10 cellular contexts compared by ENCODE assay signal in the genomic region with DNA sequence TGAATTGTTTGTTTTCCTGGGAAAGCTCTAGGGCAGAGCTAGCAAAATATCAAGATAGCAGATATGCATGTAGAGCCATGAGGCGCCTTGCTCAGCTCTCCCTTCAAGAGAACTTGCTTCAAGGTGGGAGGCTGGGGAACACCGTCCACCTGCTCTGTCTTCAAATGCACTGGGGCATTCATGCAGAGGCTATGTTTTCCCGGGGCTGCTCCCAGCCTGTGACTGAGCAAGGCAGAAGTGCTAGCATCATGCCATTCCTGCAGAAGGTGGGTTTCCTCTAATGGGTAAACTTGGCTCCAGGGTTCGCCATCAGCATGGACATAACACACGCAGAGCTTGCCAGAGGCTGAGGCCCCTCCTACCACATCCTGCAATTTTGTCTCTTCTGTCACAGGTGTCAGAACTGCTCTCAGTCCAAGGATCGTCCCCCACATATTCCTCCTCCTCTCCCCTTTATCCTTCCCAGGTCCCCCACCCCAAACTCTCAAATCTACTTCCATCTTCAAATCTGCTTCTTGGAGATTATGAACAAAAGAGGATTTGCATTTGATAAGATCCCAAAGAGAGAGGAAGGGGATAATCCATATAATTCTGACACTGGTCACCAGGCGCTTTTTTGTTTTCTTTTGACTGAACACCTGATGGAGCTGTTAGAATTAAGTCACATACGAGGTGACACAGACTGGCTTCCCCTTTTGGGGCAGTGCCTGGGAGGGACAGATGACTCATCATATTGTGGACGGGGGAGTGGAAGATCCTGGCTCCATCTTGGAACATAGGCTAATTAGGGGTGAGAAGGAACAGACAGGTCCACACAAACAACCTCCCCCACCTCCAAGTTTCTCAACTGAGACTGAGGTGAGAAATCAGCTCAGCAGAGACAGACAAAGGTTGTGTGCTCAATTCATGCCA.
DNase-seq lines count a peak whose midpoint lies in the region; ATAC-seq and TF ChIP-seq lines count a peak whose summit lies in the region.
"Had no signal": no experiment of that assay in that cellular context is flagged by ENCODE, and none has a peak within 500 bp of the region (broad histone marks: within the 10 kb centered on the region; RNA-seq: fewer than 3 reads in every experiment).

No MANE protein-coding gene starts in this region.

- no peak overlapping the region for H3K23ac ChIP-seq in IMR-90 (ENCODE audit: low read depth, low read length)

- H3K27me3 Mint-ChIP-seq in CD4-positive, alpha-beta T cell, result no peaks in the 10 kb centered on the region

- dilution Hi-C loops in IMR-90 (cut with HindIII; ENCODE audit: low sequenced_read_pairs, unreplicated experiment), result no loop called here

- H2BK20ac ChIP-seq in IMR-90 (ENCODE audit: low read depth, low read length), result no peak overlapping the region

- H3K4me3 ChIP-seq in IMR-90 (ENCODE audit: insufficient read depth, low read depth, low read length) (no peak overlapping the region), SU-DHL-6 (ENCODE audit: insufficient read depth, low read length, poor library complexity, severe bottlenecking) (no peak overlapping the region), spleen (no peak overlapping the region)
- H3K4me3 ChIP-seq: body of pancreas had no signal

- 85% methylated on average over 3 of the region's 9 CpGs; no CpG with 5 or more reads in 1 of the 2 experiments for WGBS in IMR-90 (ENCODE audit: extremely low coverage in 2 of 2, insufficient read length in 1 of 2), 2 experiments
- WGBS in spleen, 5 donors, result 40 to 50% (median 43%) methylated on average over 9 of the region's 9 CpGs

- no peaks in the 10 kb centered on the region for H3K36me3 ChIP-seq in IMR-90 (ENCODE audit: control insufficient read depth, insufficient read depth, low read length)
- H3K36me3 ChIP-seq in SU-DHL-6 (ENCODE audit: low read length), result no peaks in the 10 kb centered on the region
- H3K36me3 ChIP-seq in spleen, result no peaks in the 10 kb centered on the region

- H3K9ac ChIP-seq in IMR-90 (ENCODE audit: low read depth, low read length) (no peak overlapping the region), SU-DHL-6 (ENCODE audit: low read length) (no peak overlapping the region)

- H3K27ac Mint-ChIP-seq in CD4-positive, alpha-beta T cell, result no peak overlapping the region

- H4K8ac ChIP-seq in IMR-90 (ENCODE audit: low read depth in 2 of 2, low read length in 2 of 2), result no peak overlapping the region

- H3K79me1 ChIP-seq in IMR-90 (ENCODE audit: low read depth in 1 of 2, low read length in 2 of 2), result no peaks in the 10 kb centered on the region

- no peak for TF ChIP-seq POLR2A in IMR-90 (IDR thresholded peaks at IDR 0.05; ENCODE audit: low read depth, low read length)
- no peak for TF ChIP-seq POLR2A in spleen (IDR thresholded peaks at IDR 0.05)

- H3K27ac ChIP-seq in IMR-90 (ENCODE audit: insufficient read depth, low read length) (no peak overlapping the region), SU-DHL-6 (ENCODE audit: low read depth, low read length) (no peak overlapping the region), spleen (peak overlapping the region in 6 of 8 donors; percentile 32 to 84 (median 58))
- no peak overlapping the region for H3K27ac ChIP-seq in CD4-positive, alpha-beta T cell (ENCODE audit: low read depth, low read length)
- H3K27ac ChIP-seq: body of pancreas had no signal

- CTCF ChIA-PET in IMR-90 (lab: Yijun Ruan, JAX), result no interaction called here
- CTCF ChIA-PET in CD4-positive, alpha-beta T cell (lab: Charles Lee), result no interaction called here

- H3K4me1 ChIP-seq in IMR-90 (ENCODE audit: control insufficient read depth, insufficient read depth, low read length), result no peaks in the 10 kb centered on the region
- peaks cover 0 to 13% (median 0%) of the 10 kb centered on the region in 6 donors for H3K4me1 ChIP-seq in spleen
- H3K4me1 ChIP-seq: body of pancreas had no signal

- no TSS peak for BruUV-seq in IMR-90 (replicated peaks; lab: Mats Ljungman, UMichigan)

- H3K9me1 ChIP-seq in IMR-90 (ENCODE audit: insufficient read depth, low read length), result no peaks in the 10 kb centered on the region

- in situ Hi-C loops in IMR-90 (cut with MboI; ENCODE audit: low sequenced_read_pairs), result no loop called here

- H3K9me3 ChIP-seq in IMR-90 (ENCODE audit: control insufficient read depth, insufficient read depth, low read length) (no peaks in the 10 kb centered on the region), SU-DHL-6 (ENCODE audit: insufficient read depth, low read length) (no peaks in the 10 kb centered on the region), spleen (no peaks in the 10 kb centered on the region)
- no peaks in the 10 kb centered on the region for H3K9me3 ChIP-seq in CD4-positive, alpha-beta T cell (ENCODE audit: control insufficient read depth, low read length)
- H3K9me3 ChIP-seq: body of pancreas had no signal

- no peak overlapping the region for H2AFZ ChIP-seq in IMR-90 (replicated peaks; ENCODE audit: low read length, poor library complexity)
- H2AFZ ChIP-seq in SU-DHL-6 (ENCODE audit: low read depth, low read length, severe bottlenecking), result peak overlapping the region; percentile 6

- no peaks in the 10 kb centered on the region for H3K79me2 ChIP-seq in SU-DHL-6 (ENCODE audit: insufficient read depth, low read length)

- H4K91ac ChIP-seq in IMR-90 (ENCODE audit: insufficient read depth, low read depth, low read length), result no peak overlapping the region

- H3K36me3 Mint-ChIP-seq in CD4-positive, alpha-beta T cell (ENCODE audit: low read depth), result no peaks in the 10 kb centered on the region

- POLR2A ChIA-PET in IMR-90 (lab: Charles Lee; ENCODE audit: unreplicated experiment), result no interaction called here
- POLR2A ChIA-PET in CD4-positive, alpha-beta T cell (lab: Charles Lee), result no interaction called here

- H3K4ac ChIP-seq in IMR-90 (ENCODE audit: low read depth, low read length), result no peak overlapping the region

- TF ChIP-seq CTCF in IMR-90 (conservative IDR thresholded peaks at IDR 0.05; ENCODE audit: low read depth, low read length) (no peak), SU-DHL-6 (IDR thresholded peaks at IDR 0.05; ENCODE audit: insufficient read depth, low read length, poor library complexity, severe bottlenecking) (no peak), spleen (IDR thresholded peaks at IDR 0.05 in 8 of 11, conservative IDR thresholded peaks at IDR 0.05 in 3 of 11) (peak in 1 of 11 experiments; percentile 20)
- TF ChIP-seq CTCF in CD4-positive, alpha-beta T cell (IDR thresholded peaks at IDR 0.05), result no peak

- no peaks in the 10 kb centered on the region for H3K9me2 ChIP-seq in SU-DHL-6 (replicated peaks; ENCODE audit: insufficient read depth, low read length)

- no peak overlapping the region for H3K56ac ChIP-seq in IMR-90 (ENCODE audit: extremely low read depth, insufficient read depth, low read length)

- peak; percentile 72 for ATAC-seq in GM21423 (IDR thresholded peaks at IDR 0.05; ENCODE audit: unreplicated experiment)
- no peak; the same call in 1 of the 2 replicates for ATAC-seq in IMR-90 (ENCODE audit: low read depth)
- ATAC-seq in CD4-positive, alpha-beta T cell (ENCODE audit: poor library complexity), result no peak
- no peak for ATAC-seq in HG03439 (IDR thresholded peaks at IDR 0.05; ENCODE audit: unreplicated experiment)
- ATAC-seq: body of pancreas had no signal

- no peak for DNase-seq in IMR-90
- peak; percentile 81 for DNase-seq in spleen
- DNase-seq in ureter (ENCODE audit: low spot score), result no peak
- no peak for DNase-seq in CD4-positive, alpha-beta T cell
- DNase-seq in pons (ENCODE audit: low spot score), result no peak
- DNase-seq: activated CD4-positive, alpha-beta T cell treated with anti-CD3 and anti-CD28 coated beads, Interleukin-2, amount 50 U/mL, for 48 hours had no signal

- no peak overlapping the region for H3K14ac ChIP-seq in IMR-90 (replicated peaks; ENCODE audit: low read depth, low read length)

- H2AK9ac ChIP-seq in IMR-90 (replicated peaks; ENCODE audit: low read depth, low read length, poor library complexity), result no peak overlapping the region

- H3K18ac ChIP-seq in IMR-90 (ENCODE audit: low read depth, low read length), result no peak overlapping the region

- TF ChIP-seq RAD21 in IMR-90 (IDR thresholded peaks at IDR 0.05; ENCODE audit: low read length), result no peak

- H2AK5ac ChIP-seq in IMR-90 (ENCODE audit: low read depth, low read length), result no peak overlapping the region

- H2BK5ac ChIP-seq in IMR-90 (ENCODE audit: low read depth, low read length, poor library complexity, severe bottlenecking), result no peak overlapping the region

- peaks cover 4% of the 10 kb centered on the region for H3K9me3 Mint-ChIP-seq in CD4-positive, alpha-beta T cell

- intact Hi-C loops in IMR-90 (cut with micrococcal nuclease), result no loop called here
- intact Hi-C loops in spleen (cut with DNase I; ENCODE audit: low total_unique reads), result no loop called here
- intact Hi-C loops in CD4-positive, alpha-beta T cell (cut with DNase I, micrococcal nuclease), result no loop called here

- no peaks in the 10 kb centered on the region for H3K4me1 Mint-ChIP-seq in CD4-positive, alpha-beta T cell (ENCODE audit: low read depth)

- no peak overlapping the region for H3K4me3 Mint-ChIP-seq in CD4-positive, alpha-beta T cell

- H4K20me1 ChIP-seq in IMR-90 (ENCODE audit: insufficient read depth, low read length) (no peaks in the 10 kb centered on the region), SU-DHL-6 (ENCODE audit: low read depth, low read length) (no peaks in the 10 kb centered on the region)

- no peak overlapping the region for H4K5ac ChIP-seq in IMR-90 (ENCODE audit: low read depth, low read length)

- peaks cover 2% of the 10 kb centered on the region; the same call in 1 of the 2 replicates for H3K27me3 ChIP-seq in IMR-90 (ENCODE audit: control insufficient read depth, insufficient read depth, low read length)
- no peaks in the 10 kb centered on the region for H3K27me3 ChIP-seq in SU-DHL-6 (ENCODE audit: low read length)
- H3K27me3 ChIP-seq in spleen (replicated peaks in 1 of 7), result no peaks in the 10 kb centered on the region
- H3K27me3 ChIP-seq in CD4-positive, alpha-beta T cell (ENCODE audit: control insufficient read depth, insufficient read depth, low read length), result no peaks in the 10 kb centered on the region
- H3K27me3 ChIP-seq: body of pancreas had no signal

- no peak overlapping the region for H2BK15ac ChIP-seq in IMR-90 (ENCODE audit: low read depth, low read length)

- no peak overlapping the region for H3K4me2 ChIP-seq in IMR-90 (ENCODE audit: low read depth, low read length)
- H3K4me2 ChIP-seq in SU-DHL-6 (ENCODE audit: low read depth, low read length, poor library complexity, severe bottlenecking), result peak overlapping the region; percentile 35

- H2BK120ac ChIP-seq in IMR-90 (ENCODE audit: low read depth, low read length), result no peak overlapping the region

- H3F3A ChIP-seq in SU-DHL-6 (ENCODE audit: insufficient read depth), result no peaks in the 10 kb centered on the region

TF ChIP-seq in IMR-90, 13 proteins besides CTCF, POLR2A, EP300 and RAD21:
- peak; percentile 50; the same call in 1 of the 2 replicates for TF ChIP-seq NFE2L2 (IDR thresholded peaks at IDR 0.05; ENCODE audit: low read depth, low read length)
- TF ChIP-seq BHLHE40 (IDR thresholded peaks at IDR 0.05; ENCODE audit: low read depth, low read length), result no peak
TF ChIP-seq in IMR-90: peak in this region for 1.

Comparison
In these comparisons a context has a peak if more than half of its experiments do, and no peak if none do; other contexts are left out.
1. H3K27ac ChIP-seq: peak in spleen (6 of 8); none in IMR-90 (single experiment), SU-DHL-6 (single experiment) and CD4-positive, alpha-beta T cell (single experiment).